In genomic region chr12:54017027-54017788, GRCh38 we compare ENCODE assay signal across 8 cellular contexts. TPM values are rescaled to one million over a fixed set of nuclear protein-coding genes. Genes with fewer than 3 reads are reported as not detected.
A peak's percentile ranks its signal among the peaks of the same experiment; 100 is the strongest.
DNase-seq lines count a peak whose midpoint lies in the region; ATAC-seq and TF ChIP-seq lines count a peak whose summit lies in the region.

No MANE protein-coding gene starts in this region.

- 8% methylated on average over 24 of the region's 24 CpGs for WGBS in liver

- peak overlapping the region; percentile 74 for H3K27ac Mint-ChIP-seq in activated CD4-positive, alpha-beta T cell treated with anti-CD3 and anti-CD28 coated beads, Interleukin-2, amount 10 ng/mL, durations not matched to agents 7 days and 5 days

- H3K27me3 Mint-ChIP-seq in activated CD4-positive, alpha-beta T cell treated with anti-CD3 and anti-CD28 coated beads, Interleukin-2, amount 10 ng/mL, durations not matched to agents 7 days and 5 days = peaks cover 83% of the 10 kb centered on the region

- H3K36me3 ChIP-seq in liver (ENCODE audit: control insufficient read depth in 4 of 4, insufficient read depth in 3 of 4, low read depth in 1 of 4, low read length in 3 of 4) (no peaks in the 10 kb centered on the region), upper lobe of right lung (no peaks in the 10 kb centered on the region)

- H3K4me1 ChIP-seq in liver (ENCODE audit: control insufficient read depth in 4 of 4, insufficient read depth in 4 of 4, low read length in 3 of 4) (peaks cover 3 to 16% (median 11%) of the 10 kb centered on the region in 4 donors), upper lobe of right lung (peaks cover 5% of the 10 kb centered on the region)

- CTCF ChIA-PET in activated CD4-positive, alpha-beta T cell treated with anti-CD3 and anti-CD28 coated beads, Interleukin-2, amount 10 ng/mL, durations not matched to agents 7 days and 5 days (lab: Charles Lee) = interaction anchor here (0.6 to 1.6 kb wide), 7 partner anchors 9 to 191 kb away, joined by 3 to 6 read pairs (median 4); partner anchors contain the start of gene HOXC5

- peak overlapping the region; percentile 16 for H3K4me3 ChIP-seq in astrocyte of the cerebellum (ENCODE audit: low read depth, low read length)
- H3K4me3 ChIP-seq in liver (ENCODE audit: low read depth in 1 of 3, low read length in 3 of 3) = peak overlapping the region in 2 of 3 donors; percentile 39 to 54
- peak overlapping the region; percentile 48 for H3K4me3 ChIP-seq in upper lobe of right lung

- H3K9me3 Mint-ChIP-seq in activated CD4-positive, alpha-beta T cell treated with anti-CD3 and anti-CD28 coated beads, Interleukin-2, amount 10 ng/mL, durations not matched to agents 7 days and 5 days = no peaks in the 10 kb centered on the region

- intact Hi-C loops in upper lobe of right lung (cut with DNase I) = no loop called here

- peak overlapping the region; percentile 74 for H3K4me3 Mint-ChIP-seq in activated CD4-positive, alpha-beta T cell treated with anti-CD3 and anti-CD28 coated beads, Interleukin-2, amount 10 ng/mL, durations not matched to agents 7 days and 5 days

- TF ChIP-seq RAD21 in liver (IDR thresholded peaks at IDR 0.05) = no peak

- TF ChIP-seq CTCF in astrocyte of the cerebellum (IDR thresholded peaks at IDR 0.05; ENCODE audit: low read depth, low read length, missing control alignments) = no peak
- TF ChIP-seq CTCF in liver (IDR thresholded peaks at IDR 0.05; ENCODE audit: low read depth, low read length, missing input control) = no peak
- no peak for TF ChIP-seq CTCF in upper lobe of right lung (IDR thresholded peaks at IDR 0.05)

- POLR2A ChIA-PET in activated CD4-positive, alpha-beta T cell treated with anti-CD3 and anti-CD28 coated beads, Interleukin-2, amount 10 ng/mL, durations not matched to agents 7 days and 5 days (lab: Charles Lee) = no interaction called here

- peaks cover 24% of the 10 kb centered on the region for H3K4me1 Mint-ChIP-seq in activated CD4-positive, alpha-beta T cell treated with anti-CD3 and anti-CD28 coated beads, Interleukin-2, amount 10 ng/mL, durations not matched to agents 7 days and 5 days

- no peak overlapping the region for H3K9ac ChIP-seq in liver (ENCODE audit: low read depth in 1 of 2, low read length in 2 of 2)

- H3K9me3 ChIP-seq in liver (ENCODE audit: control insufficient read depth in 4 of 4, low read length in 3 of 4) (peaks cover 0 to 5% (median 0%) of the 10 kb centered on the region in 4 donors), upper lobe of right lung (no peaks in the 10 kb centered on the region)

- H3K27ac ChIP-seq in liver (ENCODE audit: low read depth in 1 of 2, low read length in 2 of 2) (no peak overlapping the region), upper lobe of right lung (no peak overlapping the region)

- ATAC-seq in HG02798 (IDR thresholded peaks at IDR 0.05; ENCODE audit: poor library complexity, unreplicated experiment) = peak; percentile 23
- ATAC-seq in upper lobe of right lung = no peak

- H3K27me3 ChIP-seq in liver (ENCODE audit: control insufficient read depth in 4 of 4, insufficient read depth in 4 of 4, low read length in 3 of 4) (peaks cover 6 to 60% (median 20%) of the 10 kb centered on the region in 4 donors), upper lobe of right lung (peaks cover 94% of the 10 kb centered on the region)

- no peak for DNase-seq in activated CD4-positive, alpha-beta T cell treated with anti-CD3 and anti-CD28 coated beads, Interleukin-2, amount 10 ng/mL, durations not matched to agents 7 days and 5 days
- no peak for DNase-seq in activated CD4-positive, alpha-beta T cell treated with anti-CD3 and anti-CD28 coated beads, Interleukin-2, amount 50 U/mL, for 4 hours
- DNase-seq in NCI-H2171 (lab: John Stamatoyannopoulos, UW) = peak; percentile 73
- no peak for DNase-seq in astrocyte of the cerebellum (ENCODE audit: low read depth)
- no peak for DNase-seq in upper lobe of right lung
- DNase-seq in putamen (ENCODE audit: low spot score) = no peak

- peaks cover 2% of the 10 kb centered on the region for H3K36me3 Mint-ChIP-seq in activated CD4-positive, alpha-beta T cell treated with anti-CD3 and anti-CD28 coated beads, Interleukin-2, amount 10 ng/mL, durations not matched to agents 7 days and 5 days (ENCODE audit: low read depth)

- in situ Hi-C loops in astrocyte of the cerebellum (cut with HindIII; ENCODE audit: low sequenced_read_pairs) = no loop called here

TF ChIP-seq in liver, 16 proteins besides CTCF, POLR2A, EP300 and RAD21:
- TF ChIP-seq FOXA1 (IDR thresholded peaks at IDR 0.05) = no peak
- no peak for TF ChIP-seq EGR1 (IDR thresholded peaks at IDR 0.05; ENCODE audit: low read depth in 2 of 2)
- TF ChIP-seq MAX (IDR thresholded peaks at IDR 0.05) = no peak
- TF ChIP-seq HNF4A (conservative IDR thresholded peaks at IDR 0.05) = no peak
- TF ChIP-seq JUND (IDR thresholded peaks at IDR 0.05) = no peak
- TF ChIP-seq RXRA (IDR thresholded peaks at IDR 0.05) = no peak
- TF ChIP-seq FOXA2 (IDR thresholded peaks at IDR 0.05) = no peak
- TF ChIP-seq NR2F2 (IDR thresholded peaks at IDR 0.05) = no peak
- TF ChIP-seq YY1 (IDR thresholded peaks at IDR 0.05) = no peak
- TF ChIP-seq ZBTB33 (IDR thresholded peaks at IDR 0.05) = no peak

RNA-seq across cellular contexts. Expression of gene HOXC8, which starts 8.4 kb away (rescaled TPM):
- total RNA-seq in activated CD4-positive, alpha-beta T cell treated with anti-CD3 and anti-CD28 coated beads, Interleukin-2, amount 10 ng/mL, durations not matched to agents 7 days and 5 days = not detected
- total RNA-seq in liver (not detected), upper lobe of right lung (0.55 TPM)
- polyA plus RNA-seq in liver = not detected

RNA-seq across cellular contexts. Expression of gene HOXC6, which starts 11.0 kb away (rescaled TPM):
- not detected for total RNA-seq in activated CD4-positive, alpha-beta T cell treated with anti-CD3 and anti-CD28 coated beads, Interleukin-2, amount 10 ng/mL, durations not matched to agents 7 days and 5 days
- total RNA-seq in liver (under 1 TPM in 1 of 2 donors, not detected in 1; 0.33 TPM), upper lobe of right lung (1.4 TPM)
- not detected for polyA plus RNA-seq in liver

RNA-seq across cellular contexts. Expression of gene HOXC5, which starts 15.6 kb away (rescaled TPM):
- total RNA-seq in activated CD4-positive, alpha-beta T cell treated with anti-CD3 and anti-CD28 coated beads, Interleukin-2, amount 10 ng/mL, durations not matched to agents 7 days and 5 days = not detected
- total RNA-seq in liver (not detected), upper lobe of right lung (not detected)
- polyA plus RNA-seq in liver = not detected

RNA-seq across cellular contexts. Expression of gene HOXC9, which starts 17.2 kb away (rescaled TPM):
- total RNA-seq in activated CD4-positive, alpha-beta T cell treated with anti-CD3 and anti-CD28 coated beads, Interleukin-2, amount 10 ng/mL, durations not matched to agents 7 days and 5 days = not detected
- not detected for total RNA-seq in liver
- not detected for polyA plus RNA-seq in liver
- 0.61 TPM for total RNA-seq in upper lobe of right lung

RNA-seq across cellular contexts. Expression of gene HOXC10, which starts 32.3 kb away (rescaled TPM):
- total RNA-seq in activated CD4-positive, alpha-beta T cell treated with anti-CD3 and anti-CD28 coated beads, Interleukin-2, amount 10 ng/mL, durations not matched to agents 7 days and 5 days = not detected
- not detected for total RNA-seq in liver
- polyA plus RNA-seq in liver = not detected
- total RNA-seq in upper lobe of right lung = not detected
